ENCODE assay signal across 40 cellular contexts in genomic region chr3:157179365-157179803, GRCh38.
"Had no signal": no experiment of that assay in that cellular context is flagged by ENCODE, and none has a peak within 500 bp of the region (broad histone marks: within the 10 kb centered on the region; RNA-seq: fewer than 3 reads in every experiment).

No MANE protein-coding gene starts in this region.

- H3K36me3 ChIP-seq: adrenal gland, brain microvascular endothelial cell, breast epithelium, cardiac muscle cell had no signal

- H3K27me3 ChIP-seq: adrenal gland, ascending aorta, body of pancreas, brain microvascular endothelial cell, breast epithelium, cardiac muscle cell had no signal

- H3K27ac Mint-ChIP-seq: activated naive CD4-positive, alpha-beta T cell treated with anti-CD3 and anti-CD28 coated beads for 36 hours; activated naive CD4-positive, alpha-beta T cell treated with anti-CD3 and anti-CD28 coated beads, Interleukin-2, amount 10 ng/mL, durations not matched to agents 7 days and 5 days; activated naive CD4-positive, alpha-beta T cell treated with anti-CD3 and anti-CD28 coated beads, Interleukin-2, amount 50 U/mL, for 24 hours; activated naive CD4-positive, alpha-beta T cell treated with anti-CD3 and anti-CD28 coated beads, Interleukin-2, amount 50 U/mL, for 72 hours; activated naive CD8-positive, alpha-beta T cell; activated naive CD8-positive, alpha-beta T cell treated with anti-CD3 and anti-CD28 coated beads for 36 hours; activated naive CD8-positive, alpha-beta T cell treated with anti-CD3 and anti-CD28 coated beads, Interleukin-2, amount 10 ng/mL, durations not matched to agents 7 days and 5 days; activated naive CD8-positive, alpha-beta T cell treated with anti-CD3 and anti-CD28 coated beads, Interleukin-2, amount 50 U/mL, for 24 hours; activated T-cell treated with anti-CD3 and anti-CD28 coated beads, Interleukin-2, amount 50 U/mL, for 24 hours; activated T-cell treated with anti-CD3 and anti-CD28 coated beads, Interleukin-2, amount 50 U/mL, for 72 hours; activated T-helper 1 cell treated with anti-CD3 and anti-CD28 coated beads, Interleukin-12 subunit alpha, Interleukin-12 subunit beta, Interleukin-2, Interleukin-4 antibody, amounts not matched to agents 30 ng/mL and 10 ng/mL and 1 ng/mL, durations not matched to agents 14 hours and 24 hours and 36 hours; activated T-helper 17 cell treated with anti-CD3 and anti-CD28 coated beads, Interleukin-2, amount 50 U/mL, for 72 hours; activated T-helper 2 cell treated with anti-CD3 and anti-CD28 coated beads, Interferon-gamma antibody, Interleukin-2, Interleukin-4, amounts not matched to agents 10 μg/mL and 5 μg/mL and 100 μg/mL, durations not matched to agents 14 hours and 24 hours and 36 hours; brain had no signal

- H3K9me3 ChIP-seq: adrenal gland, ascending aorta, body of pancreas, breast epithelium had no signal

- H3K4me3 Mint-ChIP-seq: activated naive CD4-positive, alpha-beta T cell treated with anti-CD3 and anti-CD28 coated beads for 36 hours; activated naive CD4-positive, alpha-beta T cell treated with anti-CD3 and anti-CD28 coated beads, Interleukin-2, amount 10 ng/mL, durations not matched to agents 7 days and 5 days; activated naive CD4-positive, alpha-beta T cell treated with anti-CD3 and anti-CD28 coated beads, Interleukin-2, amount 50 U/mL, for 24 hours; activated naive CD8-positive, alpha-beta T cell; activated naive CD8-positive, alpha-beta T cell treated with anti-CD3 and anti-CD28 coated beads for 36 hours; activated naive CD8-positive, alpha-beta T cell treated with anti-CD3 and anti-CD28 coated beads, Interleukin-2, amount 10 ng/mL, durations not matched to agents 7 days and 5 days; activated naive CD8-positive, alpha-beta T cell treated with anti-CD3 and anti-CD28 coated beads, Interleukin-2, amount 50 U/mL, for 24 hours; activated T-cell treated with anti-CD3 and anti-CD28 coated beads, Interleukin-2, amount 50 U/mL, for 24 hours; activated T-cell treated with anti-CD3 and anti-CD28 coated beads, Interleukin-2, amount 50 U/mL, for 4 hours; activated T-cell treated with anti-CD3 and anti-CD28 coated beads, Interleukin-2, amount 50 U/mL, for 72 hours; activated T-helper 1 cell treated with anti-CD3 and anti-CD28 coated beads, Interleukin-12 subunit alpha, Interleukin-12 subunit beta, Interleukin-2, Interleukin-4 antibody, amounts not matched to agents 30 ng/mL and 10 ng/mL and 1 ng/mL, durations not matched to agents 14 hours and 24 hours and 36 hours; activated T-helper 17 cell treated with anti-CD3 and anti-CD28 coated beads, Interleukin-2, amount 50 U/mL, for 72 hours; brain; central memory CD8-positive, alpha-beta T cell had no signal

- H3K4me3 ChIP-seq: adrenal gland, ascending aorta, body of pancreas, breast epithelium, cardiac muscle cell had no signal

- FAIRE-seq: astrocyte, bronchial epithelial cell had no signal

- H3K27me3 Mint-ChIP-seq: activated naive CD4-positive, alpha-beta T cell treated with anti-CD3 and anti-CD28 coated beads, Interleukin-2, amount 50 U/mL, for 24 hours; activated naive CD8-positive, alpha-beta T cell; activated naive CD8-positive, alpha-beta T cell treated with anti-CD3 and anti-CD28 coated beads for 36 hours; activated naive CD8-positive, alpha-beta T cell treated with anti-CD3 and anti-CD28 coated beads, Interleukin-2, amount 10 ng/mL, durations not matched to agents 7 days and 5 days; activated naive CD8-positive, alpha-beta T cell treated with anti-CD3 and anti-CD28 coated beads, Interleukin-2, amount 50 U/mL, for 24 hours; activated T-cell treated with anti-CD3 and anti-CD28 coated beads, Interleukin-2, amount 50 U/mL, for 24 hours; activated T-helper 17 cell treated with anti-CD3 and anti-CD28 coated beads, Interleukin-2, amount 50 U/mL, for 72 hours; central memory CD8-positive, alpha-beta T cell had no signal

- DNase-seq: activated effector memory CD4-positive, alpha-beta T cell treated with anti-CD3 and anti-CD28 coated beads, Interleukin-2, amount 50 U/mL, for 16 hours; activated effector memory CD4-positive, alpha-beta T cell treated with Interleukin-2 at 50 U/mL for 16 hours; activated gamma-delta T cell; activated gamma-delta T cell treated with Interleukin-2 at 50 U/mL for 16 hours; activated naive CD4-positive, alpha-beta T cell; activated naive CD4-positive, alpha-beta T cell treated with anti-CD3 and anti-CD28 coated beads for 36 hours; activated naive CD4-positive, alpha-beta T cell treated with anti-CD3 and anti-CD28 coated beads, Interleukin-2, amount 10 ng/mL, durations not matched to agents 7 days and 5 days; activated naive CD4-positive, alpha-beta T cell treated with anti-CD3 and anti-CD28 coated beads, Interleukin-2, amount 50 U/mL, for 16 hours; activated naive CD4-positive, alpha-beta T cell treated with Interleukin-2 at 50 U/mL for 16 hours; activated naive CD8-positive, alpha-beta T cell treated with anti-CD3 and anti-CD28 coated beads for 36 hours; activated naive CD8-positive, alpha-beta T cell treated with anti-CD3 and anti-CD28 coated beads, Interleukin-2, amount 10 ng/mL, durations not matched to agents 7 days and 5 days; activated naive CD8-positive, alpha-beta T cell treated with anti-CD3 and anti-CD28 coated beads, Interleukin-2, amount 50 U/mL, for 24 hours; activated T-cell treated with anti-CD3 and anti-CD28 coated beads, Interleukin-2, amount 50 U/mL, for 1 hour; activated T-cell treated with anti-CD3 and anti-CD28 coated beads, Interleukin-2, amount 50 U/mL, for 24 hours; activated T-cell treated with anti-CD3 and anti-CD28 coated beads, Interleukin-2, amount 50 U/mL, for 4 hours; activated T-cell treated with anti-CD3 and anti-CD28 coated beads, Interleukin-2, amount 50 U/mL, for 48 hours; activated T-cell treated with anti-CD3 and anti-CD28 coated beads, Interleukin-2, amount 50 U/mL, for 72 hours; adrenal gland; amniotic stem cell; amygdala; anterior cingulate cortex; aorta; body of pancreas; brain microvascular endothelial cell; caudate nucleus; central memory CD4-positive, alpha-beta T cell; cerebellar nuclear complex had no signal

- ATAC-seq: activated naive CD4-positive, alpha-beta T cell treated with anti-CD3 and anti-CD28 coated beads, Interleukin-2, amount 50 U/mL, for 72 hours; activated naive CD8-positive, alpha-beta T cell treated with anti-CD3 and anti-CD28 coated beads, Interleukin-2, amount 50 U/mL, for 24 hours; activated T-cell treated with anti-CD3 and anti-CD28 coated beads, Interleukin-2, amount 50 U/mL, for 4 hours; activated T-cell treated with anti-CD3 and anti-CD28 coated beads, Interleukin-2, amount 50 U/mL, for 72 hours; activated T-helper 17 cell treated with anti-CD3 and anti-CD28 coated beads, Interleukin-2, amount 50 U/mL, for 72 hours; body of pancreas had no signal

- H3K27ac ChIP-seq: adrenal gland, ascending aorta, brain microvascular endothelial cell, breast epithelium, cardiac muscle cell had no signal
